ENCODE assay signal across 25 cellular contexts in the genomic region with DNA sequence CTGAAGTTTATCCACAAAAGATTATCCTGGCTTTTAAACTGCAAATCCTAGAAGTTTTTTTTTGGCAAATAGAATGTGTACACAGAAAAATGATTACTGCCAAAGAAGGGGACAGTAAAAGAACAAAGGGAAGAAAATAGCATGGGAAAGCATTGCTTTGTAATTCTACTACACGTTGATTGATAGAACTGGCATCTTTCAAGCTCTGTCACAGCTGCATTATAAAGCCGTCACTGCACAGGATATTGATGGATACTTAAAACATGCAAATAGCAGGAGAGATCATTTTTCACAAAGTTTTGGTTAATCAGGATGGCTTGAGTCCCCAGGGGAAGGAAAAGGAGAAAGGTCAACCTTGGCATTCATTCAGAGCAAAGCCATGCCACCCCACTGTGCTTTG.
"Had no signal": no experiment of that assay in that cellular context is flagged by ENCODE, and none has a peak within 500 bp of the region (broad histone marks: within the 10 kb centered on the region; RNA-seq: fewer than 3 reads in every experiment).

No MANE protein-coding gene starts in this region.

- H3K9me3 Mint-ChIP-seq: neural progenitor cell had no signal

- H3K36me3 Mint-ChIP-seq: neural progenitor cell; stimulated activated naive B cell treated with anti-CD40 and anti-IgM and Interleukin-4, amounts not matched to agents 10 μg/mL and 1 μg/mL and 100 μg/mL, for 72 hours had no signal

- H3K27me3 ChIP-seq: hepatocyte, left lung, neural progenitor cell, ovary, right atrium auricular region, right lobe of liver, stomach, testis, thyroid gland, transverse colon, upper lobe of left lung, vagina had no signal

- DNase-seq: kidney glomerular epithelial cell; left colon; left lung; lower lobe of right lung; mammary epithelial cell; mesenchymal stem cell; naive thymus-derived CD8-positive, alpha-beta T cell; ovary; right lobe of liver; stimulated activated CD4-positive, alpha-beta T cell treated with anti-CD3 and anti-CD28 coated beads, Interleukin-2, amount 100 ng/mL, for 24 hours; stimulated activated CD4-positive, alpha-beta T cell treated with anti-CD3 and anti-CD28 coated beads, Interleukin-4, amount 100 ng/mL, for 1 hour; stimulated activated naive B cell treated with anti-CD40 and anti-IgM and Interleukin-4, amounts not matched to agents 10 μg/mL and 1 μg/mL and 100 μg/mL, for 72 hours; stimulated activated naive CD8-positive, alpha-beta T cell treated with anti-CD3 and anti-CD28 coated beads, Interleukin-15, Interleukin-2, amounts not matched to agents 100 U/mL and 50 U/mL, for 24 hours; stomach; testis; thyroid gland; transverse colon; upper lobe of left lung had no signal

- H3K9ac ChIP-seq: neural progenitor cell had no signal

- H2AFZ ChIP-seq: hepatocyte, neural progenitor cell had no signal

- H3K27me3 Mint-ChIP-seq: naive thymus-derived CD8-positive, alpha-beta T cell; progenitor cell of endocrine pancreas; stimulated activated naive B cell treated with anti-CD40 and anti-IgM and Interleukin-4, amounts not matched to agents 10 μg/mL and 1 μg/mL and 100 μg/mL, for 72 hours had no signal

- H3K4me3 ChIP-seq: hepatocyte, left lung, lower lobe of right lung, neural progenitor cell, ovary, right atrium auricular region, right lobe of liver, smooth muscle cell, stomach, testis, thyroid gland, transverse colon, upper lobe of left lung, vagina had no signal

- H3K9me3 ChIP-seq: ovary, right lobe of liver, testis, thyroid gland, transverse colon, upper lobe of left lung, vagina had no signal

- H3K4me3 Mint-ChIP-seq: naive thymus-derived CD8-positive, alpha-beta T cell; nephron; neural progenitor cell; stimulated activated naive B cell treated with anti-CD40 and anti-IgM and Interleukin-4, amounts not matched to agents 10 μg/mL and 1 μg/mL and 100 μg/mL, for 72 hours had no signal

- H3K27ac ChIP-seq: hepatocyte, left lung, lower lobe of right lung, neural progenitor cell, ovary, right atrium auricular region, right lobe of liver, stomach, testis, thyroid gland, transverse colon, upper lobe of left lung, vagina had no signal

- H3K79me2 ChIP-seq: hepatocyte had no signal

- H3K4me2 ChIP-seq: hepatocyte, neural progenitor cell, smooth muscle cell had no signal

- H3K4me1 Mint-ChIP-seq: naive thymus-derived CD8-positive, alpha-beta T cell; nephron; stimulated activated naive B cell treated with anti-CD40 and anti-IgM and Interleukin-4, amounts not matched to agents 10 μg/mL and 1 μg/mL and 100 μg/mL, for 72 hours had no signal

- ATAC-seq: left colon; left lung; lower lobe of right lung; naive thymus-derived CD8-positive, alpha-beta T cell; right lobe of liver; stimulated activated naive B cell treated with anti-CD40 and anti-IgM and Interleukin-4, amounts not matched to agents 10 μg/mL and 1 μg/mL and 100 μg/mL, for 72 hours; stimulated activated naive CD8-positive, alpha-beta T cell treated with anti-CD3 and anti-CD28 coated beads, Interleukin-15, Interleukin-2, amounts not matched to agents 100 U/mL and 50 U/mL, for 24 hours had no signal

- H3K36me3 ChIP-seq: left lung, lower lobe of right lung, neural progenitor cell, ovary, right atrium auricular region, right lobe of liver, stomach, thyroid gland, transverse colon, upper lobe of left lung, vagina had no signal

- H3K27ac Mint-ChIP-seq: naive thymus-derived CD8-positive, alpha-beta T cell; nephron; neural progenitor cell; progenitor cell of endocrine pancreas; stimulated activated naive B cell treated with anti-CD40 and anti-IgM and Interleukin-4, amounts not matched to agents 10 μg/mL and 1 μg/mL and 100 μg/mL, for 72 hours had no signal
